Comparison of ENCODE assay signal across 12 cellular contexts in genomic region chr12:11779286-11779685, GRCh38.
DNase-seq lines count a peak whose midpoint lies in the region; ATAC-seq, FAIRE-seq and TF ChIP-seq lines count a peak whose summit lies in the region.
"Had no signal": no experiment of that assay in that cellular context is flagged by ENCODE, and none has a peak within 500 bp of the region (broad histone marks: within the 10 kb centered on the region; RNA-seq: fewer than 3 reads in every experiment).

No MANE protein-coding gene starts in this region.

- no peaks in the 10 kb centered on the region for H3K27me3 ChIP-seq in small intestine (ENCODE audit: control insufficient read depth in 2 of 2, insufficient read depth in 2 of 2, low read length in 2 of 2)

- H3K36me3 ChIP-seq in small intestine (ENCODE audit: control insufficient read depth in 2 of 2, insufficient read depth in 2 of 2, low read length in 2 of 2): peaks cover 0 to 2% of the 10 kb centered on the region in 2 donors

- CTCF ChIA-PET in activated CD4-positive, alpha-beta T cell treated with anti-CD3 and anti-CD28 coated beads, Interleukin-2, amount 10 ng/mL, durations not matched to agents 7 days and 5 days (lab: Charles Lee): interaction anchor here (1.2 to 2.1 kb wide), 4 partner anchors 13 to 198 kb away, joined by 3 to 6 read pairs (median 3); no protein-coding TSS in a partner anchor

- FAIRE-seq in small intestine (lab: Jason Lieb, UNC): no peak

- peaks cover 25% of the 10 kb centered on the region for H3K36me3 Mint-ChIP-seq in activated CD4-positive, alpha-beta T cell treated with anti-CD3 and anti-CD28 coated beads, Interleukin-2, amount 10 ng/mL, durations not matched to agents 7 days and 5 days (ENCODE audit: low read depth)
- H3K36me3 Mint-ChIP-seq in activated T-helper 17 cell treated with anti-CD3 and anti-CD28 coated beads, Interleukin-2, amount 50 U/mL, for 72 hours (ENCODE audit: low read depth): peaks cover 64% of the 10 kb centered on the region
- H3K36me3 Mint-ChIP-seq in stimulated activated naive B cell treated with anti-CD40 and anti-IgM and Interleukin-4, amounts not matched to agents 10 μg/mL and 1 μg/mL and 100 μg/mL, for 72 hours: peaks cover 30 to 46% of the 10 kb centered on the region in 2 donors

- POLR2A ChIA-PET in activated CD4-positive, alpha-beta T cell treated with anti-CD3 and anti-CD28 coated beads, Interleukin-2, amount 10 ng/mL, durations not matched to agents 7 days and 5 days (lab: Charles Lee): no interaction called here

- peak; percentile 62 for ATAC-seq in activated T-helper 17 cell treated with anti-CD3 and anti-CD28 coated beads, Interleukin-2, amount 50 U/mL, for 72 hours (replicated peaks)
- peak; percentile 22 to 37 for ATAC-seq in stimulated activated naive B cell treated with anti-CD40 and anti-IgM and Interleukin-4, amounts not matched to agents 10 μg/mL and 1 μg/mL and 100 μg/mL, for 72 hours (replicated peaks)
- no peak for ATAC-seq in HG02885 (IDR thresholded peaks at IDR 0.05; ENCODE audit: poor library complexity, unreplicated experiment)

- peak overlapping the region; percentile 14 for H3K27ac Mint-ChIP-seq in activated CD4-positive, alpha-beta T cell treated with anti-CD3 and anti-CD28 coated beads, Interleukin-2, amount 10 ng/mL, durations not matched to agents 7 days and 5 days
- H3K27ac Mint-ChIP-seq in activated T-helper 17 cell treated with anti-CD3 and anti-CD28 coated beads, Interleukin-2, amount 50 U/mL, for 72 hours: peak overlapping the region; percentile 79
- peak overlapping the region; percentile 92 for H3K27ac Mint-ChIP-seq in stimulated activated naive B cell treated with anti-CD40 and anti-IgM and Interleukin-4, amounts not matched to agents 10 μg/mL and 1 μg/mL and 100 μg/mL, for 72 hours

- no peaks in the 10 kb centered on the region for H3K9me3 ChIP-seq in small intestine (ENCODE audit: control insufficient read depth, low read depth)

- no peak overlapping the region for H3K4me3 Mint-ChIP-seq in activated CD4-positive, alpha-beta T cell treated with anti-CD3 and anti-CD28 coated beads, Interleukin-2, amount 10 ng/mL, durations not matched to agents 7 days and 5 days
- H3K4me3 Mint-ChIP-seq in activated T-helper 17 cell treated with anti-CD3 and anti-CD28 coated beads, Interleukin-2, amount 50 U/mL, for 72 hours: peak overlapping the region; percentile 63
- H3K4me3 Mint-ChIP-seq in stimulated activated naive B cell treated with anti-CD40 and anti-IgM and Interleukin-4, amounts not matched to agents 10 μg/mL and 1 μg/mL and 100 μg/mL, for 72 hours: no peak overlapping the region

- peaks cover 66% of the 10 kb centered on the region for H3K4me1 Mint-ChIP-seq in activated CD4-positive, alpha-beta T cell treated with anti-CD3 and anti-CD28 coated beads, Interleukin-2, amount 10 ng/mL, durations not matched to agents 7 days and 5 days
- peaks cover 55% of the 10 kb centered on the region for H3K4me1 Mint-ChIP-seq in activated T-helper 17 cell treated with anti-CD3 and anti-CD28 coated beads, Interleukin-2, amount 50 U/mL, for 72 hours
- peaks cover 41 to 68% of the 10 kb centered on the region in 2 donors for H3K4me1 Mint-ChIP-seq in stimulated activated naive B cell treated with anti-CD40 and anti-IgM and Interleukin-4, amounts not matched to agents 10 μg/mL and 1 μg/mL and 100 μg/mL, for 72 hours

- WGBS in small intestine, 3 donors: 59 to 79% (median 67%) methylated on average over 3 of the region's 3 CpGs

- H3K9me3 Mint-ChIP-seq in activated CD4-positive, alpha-beta T cell treated with anti-CD3 and anti-CD28 coated beads, Interleukin-2, amount 10 ng/mL, durations not matched to agents 7 days and 5 days: no peaks in the 10 kb centered on the region
- H3K9me3 Mint-ChIP-seq in activated T-helper 17 cell treated with anti-CD3 and anti-CD28 coated beads, Interleukin-2, amount 50 U/mL, for 72 hours: peaks cover 4% of the 10 kb centered on the region
- H3K9me3 Mint-ChIP-seq in stimulated activated naive B cell treated with anti-CD40 and anti-IgM and Interleukin-4, amounts not matched to agents 10 μg/mL and 1 μg/mL and 100 μg/mL, for 72 hours: peaks cover 0 to 4% of the 10 kb centered on the region in 2 donors

- no peak for TF ChIP-seq CTCF in fibroblast of villous mesenchyme (IDR thresholded peaks at IDR 0.05; ENCODE audit: insufficient read depth, low read depth, low read length)

- H3K4me3 ChIP-seq in fibroblast of villous mesenchyme (ENCODE audit: low read depth, low read length) (no peak overlapping the region), small intestine (ENCODE audit: low read depth in 1 of 2, low read length in 2 of 2) (no peak overlapping the region)

- H3K4me1 ChIP-seq in small intestine (ENCODE audit: control insufficient read depth in 2 of 2, insufficient read depth in 1 of 2, low read depth in 1 of 2, low read length in 1 of 2): peaks cover 0 to 10% of the 10 kb centered on the region in 2 donors

- no peak overlapping the region for H3K27ac ChIP-seq in small intestine (ENCODE audit: low read depth in 1 of 2, low read length in 1 of 2)

- no peak for DNase-seq in activated CD4-positive, alpha-beta T cell treated with anti-CD3 and anti-CD28 coated beads, Interleukin-2, amount 10 ng/mL, durations not matched to agents 7 days and 5 days
- DNase-seq in activated CD4-positive, alpha-beta T cell treated with anti-CD3 and anti-CD28 coated beads, Interleukin-2, amount 50 U/mL, for 4 hours: no peak
- peak; percentile 66 for DNase-seq in fibroblast of villous mesenchyme (ENCODE audit: low read depth)
- DNase-seq in stimulated activated naive B cell treated with anti-CD40 and anti-IgM and Interleukin-4, amounts not matched to agents 10 μg/mL and 1 μg/mL and 100 μg/mL, for 72 hours: no peak
- no peak for DNase-seq in small intestine
- no peak for DNase-seq in midbrain (lab: John Stamatoyannopoulos, UW)
- DNase-seq: activated CD8-positive, alpha-beta memory T cell treated with anti-CD3 and anti-CD28 coated beads for 24 hours; kidney glomerular epithelial cell; NCI-H1694; RPMI8226 had no signal

- no peaks in the 10 kb centered on the region for H3K27me3 Mint-ChIP-seq in activated CD4-positive, alpha-beta T cell treated with anti-CD3 and anti-CD28 coated beads, Interleukin-2, amount 10 ng/mL, durations not matched to agents 7 days and 5 days
- no peaks in the 10 kb centered on the region for H3K27me3 Mint-ChIP-seq in activated T-helper 17 cell treated with anti-CD3 and anti-CD28 coated beads, Interleukin-2, amount 50 U/mL, for 72 hours
- H3K27me3 Mint-ChIP-seq in stimulated activated naive B cell treated with anti-CD40 and anti-IgM and Interleukin-4, amounts not matched to agents 10 μg/mL and 1 μg/mL and 100 μg/mL, for 72 hours: no peaks in the 10 kb centered on the region

Comparison
In these comparisons a context has a peak if more than half of its experiments do, and no peak if none do; other contexts are left out.
1. H3K27ac Mint-ChIP-seq: peak in every context shown above with its lines; median percentile 92 in stimulated activated naive B cell treated with anti-CD40 and anti-IgM and Interleukin-4, amounts not matched to agents 10 μg/mL and 1 μg/mL and 100 μg/mL, for 72 hours; 79 in activated T-helper 17 cell treated with anti-CD3 and anti-CD28 coated beads, Interleukin-2, amount 50 U/mL, for 72 hours; 14 in activated CD4-positive, alpha-beta T cell treated with anti-CD3 and anti-CD28 coated beads, Interleukin-2, amount 10 ng/mL, durations not matched to agents 7 days and 5 days.